In genomic region chr1:202018476-202019234, GRCh38 we compare ENCODE assay signal across 11 cellular contexts. TPM values are rescaled to one million over a fixed set of nuclear protein-coding genes. Genes with fewer than 3 reads are reported as not detected.
DNase-seq lines count a peak whose midpoint lies in the region; ATAC-seq and TF ChIP-seq lines count a peak whose summit lies in the region.
"Had no signal": no experiment of that assay in that cellular context is flagged by ENCODE, and none has a peak within 500 bp of the region (broad histone marks: within the 10 kb centered on the region; RNA-seq: fewer than 3 reads in every experiment).

No MANE protein-coding gene starts in this region.

- H3K27ac ChIP-seq in C4-2B: peak overlapping the region; percentile 82
- peak overlapping the region; percentile 73 for H3K27ac ChIP-seq in lower lobe of right lung
- peak overlapping the region in 1 of 4 donors; percentile 74 for H3K27ac ChIP-seq in tibial nerve
- H3K27ac ChIP-seq: neutrophil had no signal

- H3K4me1 ChIP-seq in lower lobe of right lung (peaks cover 8% of the 10 kb centered on the region), tibial nerve (peaks cover 0 to 26% (median 2%) of the 10 kb centered on the region in 4 donors)

- no peaks in the 10 kb centered on the region for H3K9me3 Mint-ChIP-seq in activated CD4-positive, alpha-beta memory T cell treated with anti-CD3 and anti-CD28 coated beads, Interleukin-2, amount 10 ng/mL, durations not matched to agents 7 days and 5 days
- H3K9me3 Mint-ChIP-seq: stimulated activated naive CD8-positive, alpha-beta T cell treated with anti-CD3 and anti-CD28 coated beads, Interleukin-15, amount 100 ng/mL, for 72 hours had no signal

- CTCF ChIA-PET in activated CD4-positive, alpha-beta memory T cell treated with anti-CD3 and anti-CD28 coated beads, Interleukin-2, amount 10 ng/mL, durations not matched to agents 7 days and 5 days (lab: Charles Lee): no interaction called here

- POLR2A ChIA-PET in activated CD4-positive, alpha-beta memory T cell treated with anti-CD3 and anti-CD28 coated beads, Interleukin-2, amount 10 ng/mL, durations not matched to agents 7 days and 5 days (lab: Charles Lee): no interaction called here

- no peak for TF ChIP-seq POLR2A in tibial nerve (IDR thresholded peaks at IDR 0.05)

- no peak for TF ChIP-seq EP300 in tibial nerve (IDR thresholded peaks at IDR 0.05)

- peaks cover 16% of the 10 kb centered on the region for H3K4me1 Mint-ChIP-seq in activated CD4-positive, alpha-beta memory T cell treated with anti-CD3 and anti-CD28 coated beads, Interleukin-2, amount 10 ng/mL, durations not matched to agents 7 days and 5 days
- H3K4me1 Mint-ChIP-seq: stimulated activated naive CD8-positive, alpha-beta T cell treated with anti-CD3 and anti-CD28 coated beads, Interleukin-15, amount 100 ng/mL, for 72 hours had no signal

- H3K27me3 ChIP-seq in lower lobe of right lung (ENCODE audit: low read depth) (no peaks in the 10 kb centered on the region), tibial nerve (no peaks in the 10 kb centered on the region)

- H3K4me3 ChIP-seq in lower lobe of right lung (peak overlapping the region; percentile 27), tibial nerve (no peak overlapping the region)

- ATAC-seq in lower lobe of right lung (peak; percentile 85 to 88), HG02870 (IDR thresholded peaks at IDR 0.05; ENCODE audit: unreplicated experiment) (no peak), HG02970 (IDR thresholded peaks at IDR 0.05; ENCODE audit: low FRiP score, unreplicated experiment) (no peak)

- H3K36me3 Mint-ChIP-seq in activated CD4-positive, alpha-beta memory T cell treated with anti-CD3 and anti-CD28 coated beads, Interleukin-2, amount 10 ng/mL, durations not matched to agents 7 days and 5 days (ENCODE audit: low read depth): no peaks in the 10 kb centered on the region

- DNase-seq in NCI-H187 (lab: John Stamatoyannopoulos, UW): peak; percentile 74 to 76
- DNase-seq in amniotic epithelial cell (ENCODE audit: low read depth): peak; percentile 68
- peak; percentile 89 for DNase-seq in lower lobe of right lung
- no peak for DNase-seq in activated CD4-positive, alpha-beta memory T cell treated with anti-CD3 and anti-CD28 coated beads, Interleukin-2, amount 10 ng/mL, durations not matched to agents 7 days and 5 days
- DNase-seq in tibial nerve (ENCODE audit: low spot score in 2 of 2): no peak
- DNase-seq: effector CD8-positive, alpha-beta T cell; stimulated activated naive CD8-positive, alpha-beta T cell treated with anti-CD3 and anti-CD28 coated beads, Interleukin-15, amount 100 ng/mL, for 72 hours had no signal

- intact Hi-C loops in lower lobe of right lung (cut with DNase I): no loop called here

- TF ChIP-seq CTCF in C4-2B (conservative IDR thresholded peaks at IDR 0.05) (no peak), lower lobe of right lung (IDR thresholded peaks at IDR 0.05) (no peak), tibial nerve (IDR thresholded peaks at IDR 0.05) (no peak)

- H3K4me3 Mint-ChIP-seq in activated CD4-positive, alpha-beta memory T cell treated with anti-CD3 and anti-CD28 coated beads, Interleukin-2, amount 10 ng/mL, durations not matched to agents 7 days and 5 days: no peak overlapping the region
- H3K4me3 Mint-ChIP-seq: stimulated activated naive CD8-positive, alpha-beta T cell treated with anti-CD3 and anti-CD28 coated beads, Interleukin-15, amount 100 ng/mL, for 72 hours had no signal

- H3K27me3 Mint-ChIP-seq in activated CD4-positive, alpha-beta memory T cell treated with anti-CD3 and anti-CD28 coated beads, Interleukin-2, amount 10 ng/mL, durations not matched to agents 7 days and 5 days: peaks cover 16% of the 10 kb centered on the region

- peaks cover 20% of the 10 kb centered on the region for H3K36me3 ChIP-seq in lower lobe of right lung
- H3K36me3 ChIP-seq in tibial nerve: peaks cover 0 to 22% (median 0%) of the 10 kb centered on the region in 3 donors
- H3K36me3 ChIP-seq: neutrophil had no signal

- H3K27ac Mint-ChIP-seq in activated CD4-positive, alpha-beta memory T cell treated with anti-CD3 and anti-CD28 coated beads, Interleukin-2, amount 10 ng/mL, durations not matched to agents 7 days and 5 days: no peak overlapping the region

- H3K9me3 ChIP-seq in lower lobe of right lung: no peaks in the 10 kb centered on the region
- H3K9me3 ChIP-seq in tibial nerve: no peaks in the 10 kb centered on the region
- H3K9me3 ChIP-seq: neutrophil had no signal

- 58 to 62% methylated on average over 15 to 18 of the region's 18 CpGs for WGBS in tibial nerve, 2 donors

RNA-seq across cellular contexts. Expression of gene ELF3, which starts 8.3 kb away (rescaled TPM):
- total RNA-seq in lower lobe of right lung: 74.1 TPM
- under 1 TPM; 0.30 to 0.38 TPM for total RNA-seq in activated CD4-positive, alpha-beta memory T cell treated with anti-CD3 and anti-CD28 coated beads, Interleukin-2, amount 10 ng/mL, durations not matched to agents 7 days and 5 days
- 1 to 10 TPM in 1 of 4 donors, under 1 TPM in 1, not detected in 2; under 0.01 to 1.2 TPM for total RNA-seq in tibial nerve

RNA-seq across cellular contexts. Expression of gene RNPEP, which starts 36.2 kb away (rescaled TPM):
- total RNA-seq in lower lobe of right lung (73.8 TPM), tibial nerve (100 to 1,000 TPM; 107 to 168 (median 135) TPM)
- total RNA-seq in activated CD4-positive, alpha-beta memory T cell treated with anti-CD3 and anti-CD28 coated beads, Interleukin-2, amount 10 ng/mL, durations not matched to agents 7 days and 5 days: 10 to 100 TPM; 38.5 to 41.1 TPM

Comparison
In these comparisons a context has a peak if more than half of its experiments do, and no peak if none do; other contexts are left out.
1. DNase-seq: peak in NCI-H187 (2 of 2), amniotic epithelial cell (single experiment) and lower lobe of right lung (single experiment); none in activated CD4-positive, alpha-beta memory T cell treated with anti-CD3 and anti-CD28 coated beads, Interleukin-2, amount 10 ng/mL, durations not matched to agents 7 days and 5 days (single experiment) and tibial nerve (0 of 2).
2. ATAC-seq: peak in lower lobe of right lung (2 of 2); none in HG02870 (single experiment) and HG02970 (single experiment).
3. RNA of gene ELF3, which starts 8.3 kb away (total RNA-seq): 74.1 TPM in lower lobe of right lung (single experiment); 0.30 to 0.38 TPM in activated CD4-positive, alpha-beta memory T cell treated with anti-CD3 and anti-CD28 coated beads, Interleukin-2, amount 10 ng/mL, durations not matched to agents 7 days and 5 days and under 0.01 to 1.2 TPM in tibial nerve; every median in the first group is over 10 times any median in the second.